In the genomic region with DNA sequence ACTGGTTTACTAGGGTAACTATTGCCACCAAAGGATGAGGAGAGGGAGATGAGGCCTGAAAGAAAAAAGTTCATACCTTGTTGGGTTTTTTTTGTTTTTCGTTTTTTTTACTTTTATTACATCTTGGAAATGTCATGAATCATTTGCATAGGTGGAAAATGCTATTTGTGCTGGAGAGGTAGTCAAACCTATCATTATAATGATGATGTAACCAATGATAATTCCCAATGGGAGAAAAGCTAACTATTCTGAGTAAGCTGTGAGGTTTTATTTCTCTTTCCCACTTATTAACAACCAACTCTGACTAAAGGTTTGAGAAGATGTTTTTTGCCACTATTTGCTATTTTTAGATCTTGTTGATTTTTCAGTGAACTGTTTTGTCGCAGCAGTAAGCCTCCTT, we compare ENCODE assay signal across 18 cellular contexts.
"Had no signal": no experiment of that assay in that cellular context is flagged by ENCODE, and none has a peak within 500 bp of the region (broad histone marks: within the 10 kb centered on the region; RNA-seq: fewer than 3 reads in every experiment).

No MANE protein-coding gene starts in this region.

- H3K9me3 Mint-ChIP-seq: activated T-helper 1 cell treated with anti-CD3 and anti-CD28 coated beads, Interleukin-12 subunit alpha, Interleukin-12 subunit beta, Interleukin-2, Interleukin-4 antibody, amounts not matched to agents 30 ng/mL and 10 ng/mL and 1 ng/mL, durations not matched to agents 14 hours and 24 hours and 36 hours; memory B cell; T-helper 2 cell treated with Interferon-gamma antibody and Interleukin-4, amounts not matched to agents 5 μg/mL and 100 μg/mL, for 36 hours had no signal

- H3K9me3 ChIP-seq: esophagus muscularis mucosa, left lung, SJCRH30 had no signal

- ATAC-seq: left lung had no signal

- H3K27ac ChIP-seq: dorsolateral prefrontal cortex, esophagus muscularis mucosa, left lung, SJCRH30, skin epidermis had no signal

- H3K4me3 Mint-ChIP-seq: activated T-helper 1 cell treated with anti-CD3 and anti-CD28 coated beads, Interleukin-12 subunit alpha, Interleukin-12 subunit beta, Interleukin-2, Interleukin-4 antibody, amounts not matched to agents 30 ng/mL and 10 ng/mL and 1 ng/mL, durations not matched to agents 14 hours and 24 hours and 36 hours; memory B cell; T-helper 2 cell treated with Interferon-gamma antibody and Interleukin-4, amounts not matched to agents 5 μg/mL and 100 μg/mL, for 36 hours had no signal

- H3K4me1 ChIP-seq: esophagus muscularis mucosa, left lung, SJCRH30 had no signal

- DNase-seq: activated CD4-positive, alpha-beta T cell treated with anti-CD3 and anti-CD28 coated beads, Interleukin-2, amount 50 U/mL, for 48 hours; activated CD4-positive, CD25-positive, alpha-beta regulatory T cell treated with anti-CD3 and anti-CD28 coated beads, Interleukin-2, amount 50 U/mL, for 72 hours; activated CD8-positive, alpha-beta memory T cell treated with anti-CD3 and anti-CD28 coated beads, Interleukin-2, amount 50 U/mL, for 4 hours; activated naive CD4-positive, alpha-beta T cell treated with Interleukin-2 at 50 U/mL for 16 hours; dorsolateral prefrontal cortex; foreskin fibroblast; head of caudate nucleus; islet precursor cell; left lung; retina; SJCRH30; substantia nigra; trophoblast cell had no signal

- H3K27me3 Mint-ChIP-seq: memory B cell had no signal

- H3K27ac Mint-ChIP-seq: activated T-helper 1 cell treated with anti-CD3 and anti-CD28 coated beads, Interleukin-12 subunit alpha, Interleukin-12 subunit beta, Interleukin-2, Interleukin-4 antibody, amounts not matched to agents 30 ng/mL and 10 ng/mL and 1 ng/mL, durations not matched to agents 14 hours and 24 hours and 36 hours; T-helper 2 cell treated with Interferon-gamma antibody and Interleukin-4, amounts not matched to agents 5 μg/mL and 100 μg/mL, for 36 hours had no signal

- H3K4me3 ChIP-seq: dorsolateral prefrontal cortex, esophagus muscularis mucosa, left lung, SJCRH30, skin epidermis had no signal

- H3K4me1 Mint-ChIP-seq: memory B cell had no signal

- H3K27me3 ChIP-seq: dorsolateral prefrontal cortex, esophagus muscularis mucosa, left lung, SJCRH30 had no signal
